19 cellular contexts compared by ENCODE assay signal in the genomic region with DNA sequence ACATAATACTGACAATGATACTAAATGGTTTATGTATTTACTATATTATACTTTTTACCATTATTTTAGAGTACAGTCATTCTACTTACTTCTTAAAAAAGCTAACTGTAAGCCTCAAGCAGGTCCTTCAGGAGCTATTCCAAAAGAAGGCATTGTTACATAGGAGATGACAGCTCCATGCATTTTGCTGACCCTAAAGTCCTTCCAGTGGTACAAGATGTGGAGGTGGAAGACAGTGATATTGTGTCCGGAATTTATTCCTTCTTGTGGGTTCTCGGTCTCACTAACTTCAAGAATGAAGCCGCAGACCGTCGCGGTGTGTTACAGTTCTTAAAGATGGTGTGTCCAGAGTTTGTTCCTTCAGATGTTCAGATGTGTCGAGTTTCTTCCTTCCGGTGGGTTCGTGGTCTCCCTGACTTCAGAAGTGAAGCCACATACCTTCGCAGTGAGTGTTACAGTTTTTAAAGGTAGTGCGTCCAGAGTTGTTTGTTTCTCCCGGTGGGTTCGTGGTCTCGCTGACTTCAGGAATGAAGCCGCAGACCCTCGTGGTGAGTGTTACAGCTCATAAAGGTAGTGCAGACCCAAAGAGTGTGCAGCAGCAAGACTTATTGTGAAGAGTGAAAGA. TPM values are rescaled to one million over a fixed set of nuclear protein-coding genes. Genes with fewer than 3 reads are reported as not detected.
DNase-seq lines count a peak whose midpoint lies in the region; ATAC-seq and TF ChIP-seq lines count a peak whose summit lies in the region.
"Had no signal": no experiment of that assay in that cellular context is flagged by ENCODE, and none has a peak within 500 bp of the region (broad histone marks: within the 10 kb centered on the region; RNA-seq: fewer than 3 reads in every experiment).

No MANE protein-coding gene starts in this region.

- DNase-seq in CD4-positive, CD25-positive, alpha-beta regulatory T cell: peak in 1 of 3 donors; percentile 58
- peak; percentile 2 to 80 (median 60) for DNase-seq in CD8-positive, alpha-beta memory T cell
- peak; percentile 21 for DNase-seq in activated T-cell treated with anti-CD3 and anti-CD28 coated beads, Interleukin-2, amount 50 U/mL, for 1 hour
- DNase-seq in central memory CD8-positive, alpha-beta T cell (ENCODE audit: low spot score in 2 of 2): peak; percentile 14 to 45
- no peak for DNase-seq in midbrain (lab: John Stamatoyannopoulos, UW)
- DNase-seq in heart left ventricle: no peak
- no peak for DNase-seq in NCI-H2107 treated with DMSO at 0.1 percent for 48 hours (lab: John Stamatoyannopoulos, UW; ENCODE audit: unreplicated experiment)
- DNase-seq in NCI-H1092 (lab: John Stamatoyannopoulos, UW): no peak
- DNase-seq: adrenal gland, caudate nucleus, heart right ventricle, HFFc6, islet precursor cell, naive B cell, NCI-H1436 treated with DMSO at 0.1 percent for 48 hours, posterior cingulate gyrus had no signal

- H3K36me3 Mint-ChIP-seq in CD4-positive, CD25-positive, alpha-beta regulatory T cell: peaks cover 11% of the 10 kb centered on the region
- peaks cover 0 to 2% (median 1%) of the 10 kb centered on the region in 3 donors for H3K36me3 Mint-ChIP-seq in CD8-positive, alpha-beta memory T cell
- peaks cover 6% of the 10 kb centered on the region for H3K36me3 Mint-ChIP-seq in central memory CD8-positive, alpha-beta T cell (ENCODE audit: insufficient read depth)

- no peak overlapping the region for H3K27ac ChIP-seq in CD4-positive, CD25-positive, alpha-beta regulatory T cell (ENCODE audit: insufficient read depth, low read length, poor library complexity, severe bottlenecking)
- H3K27ac ChIP-seq in CD8-positive, alpha-beta memory T cell (ENCODE audit: low read depth, low read length): no peak overlapping the region
- H3K27ac ChIP-seq in heart left ventricle: no peak overlapping the region
- H3K27ac ChIP-seq: adrenal gland, heart right ventricle, RWPE1, tibial nerve had no signal

- H3K36me3 ChIP-seq in CD4-positive, CD25-positive, alpha-beta regulatory T cell (ENCODE audit: control insufficient read depth, insufficient read depth, low read length): no peaks in the 10 kb centered on the region
- H3K36me3 ChIP-seq in CD8-positive, alpha-beta memory T cell (ENCODE audit: insufficient read depth, low read length): no peaks in the 10 kb centered on the region
- no peaks in the 10 kb centered on the region for H3K36me3 ChIP-seq in heart left ventricle
- H3K36me3 ChIP-seq: adrenal gland, heart right ventricle had no signal

- peak overlapping the region; percentile 7 to 76 (median 52) for H3K27ac Mint-ChIP-seq in CD4-positive, CD25-positive, alpha-beta regulatory T cell
- peak overlapping the region; percentile 6 to 90 (median 70) for H3K27ac Mint-ChIP-seq in CD8-positive, alpha-beta memory T cell
- H3K27ac Mint-ChIP-seq in central memory CD8-positive, alpha-beta T cell (ENCODE audit: low read depth): no peak overlapping the region
- H3K27ac Mint-ChIP-seq: HFFc6, naive B cell had no signal

- no peaks in the 10 kb centered on the region for H3K9me3 ChIP-seq in CD4-positive, CD25-positive, alpha-beta regulatory T cell (ENCODE audit: control insufficient read depth in 2 of 2, low read length in 2 of 2)
- H3K9me3 ChIP-seq in CD8-positive, alpha-beta memory T cell (ENCODE audit: low read length): no peaks in the 10 kb centered on the region
- no peaks in the 10 kb centered on the region for H3K9me3 ChIP-seq in heart left ventricle
- H3K9me3 ChIP-seq: adrenal gland, tibial nerve had no signal

- H3K4me1 ChIP-seq in CD4-positive, CD25-positive, alpha-beta regulatory T cell (ENCODE audit: control insufficient read depth, insufficient read depth, low read length, poor library complexity, severe bottlenecking): peaks cover 4% of the 10 kb centered on the region
- peaks cover 7% of the 10 kb centered on the region for H3K4me1 ChIP-seq in CD8-positive, alpha-beta memory T cell (ENCODE audit: insufficient read depth, low read length)
- no peaks in the 10 kb centered on the region for H3K4me1 ChIP-seq in heart left ventricle
- H3K4me1 ChIP-seq: adrenal gland, heart right ventricle had no signal

- intact Hi-C loops in heart left ventricle (cut with DNase I): no loop called here

- no peaks in the 10 kb centered on the region for H3K27me3 Mint-ChIP-seq in CD4-positive, CD25-positive, alpha-beta regulatory T cell
- H3K27me3 Mint-ChIP-seq in CD8-positive, alpha-beta memory T cell: peaks cover 0 to 2% of the 10 kb centered on the region in 2 donors
- no peaks in the 10 kb centered on the region for H3K27me3 Mint-ChIP-seq in central memory CD8-positive, alpha-beta T cell
- H3K27me3 Mint-ChIP-seq: naive B cell had no signal

- H3K27me3 ChIP-seq in CD4-positive, CD25-positive, alpha-beta regulatory T cell (ENCODE audit: control insufficient read depth, insufficient read depth, low read length): no peaks in the 10 kb centered on the region
- H3K27me3 ChIP-seq in CD8-positive, alpha-beta memory T cell (ENCODE audit: insufficient read depth, low read length, poor library complexity, severe bottlenecking): no peaks in the 10 kb centered on the region
- H3K27me3 ChIP-seq in heart left ventricle: no peaks in the 10 kb centered on the region
- H3K27me3 ChIP-seq: adrenal gland, heart right ventricle, tibial nerve had no signal

- ATAC-seq in CD4-positive, CD25-positive, alpha-beta regulatory T cell (ENCODE audit: low read depth in 2 of 2): no peak
- peak; percentile 75 for ATAC-seq in central memory CD8-positive, alpha-beta T cell (replicated peaks; ENCODE audit: extremely low read depth, poor library complexity, severe bottlenecking)
- no peak for ATAC-seq in heart left ventricle
- ATAC-seq: GM12878, heart right ventricle had no signal

- H3K9me3 Mint-ChIP-seq in CD4-positive, CD25-positive, alpha-beta regulatory T cell: peaks cover 0 to 1% (median 0%) of the 10 kb centered on the region in 7 donors
- no peaks in the 10 kb centered on the region for H3K9me3 Mint-ChIP-seq in CD8-positive, alpha-beta memory T cell
- no peaks in the 10 kb centered on the region for H3K9me3 Mint-ChIP-seq in central memory CD8-positive, alpha-beta T cell
- H3K9me3 Mint-ChIP-seq: HFFc6 had no signal

- H3K4me1 Mint-ChIP-seq in CD4-positive, CD25-positive, alpha-beta regulatory T cell: peaks cover 7 to 9% (median 8%) of the 10 kb centered on the region in 4 donors
- H3K4me1 Mint-ChIP-seq in CD8-positive, alpha-beta memory T cell: peaks cover 20 to 23% (median 21%) of the 10 kb centered on the region in 3 donors
- peaks cover 15% of the 10 kb centered on the region for H3K4me1 Mint-ChIP-seq in central memory CD8-positive, alpha-beta T cell

- no peak for TF ChIP-seq CTCF in heart left ventricle (IDR thresholded peaks at IDR 0.05)

- CTCF ChIA-PET in CD8-positive, alpha-beta memory T cell (lab: Charles Lee): interaction anchor here (1.0 kb wide), 1 partner anchor 9 kb away, joined by 3 read pairs; no protein-coding TSS in a partner anchor

- no peak overlapping the region for H3K4me3 ChIP-seq in CD4-positive, CD25-positive, alpha-beta regulatory T cell (ENCODE audit: low read depth, low read length)
- H3K4me3 ChIP-seq in CD8-positive, alpha-beta memory T cell (ENCODE audit: low read length): no peak overlapping the region
- H3K4me3 ChIP-seq in heart left ventricle: no peak overlapping the region
- H3K4me3 ChIP-seq: adrenal gland, GM12878, heart right ventricle, tibial nerve had no signal

- peak overlapping the region in 3 of 4 donors; percentile 74 to 82 (median 81) for H3K4me3 Mint-ChIP-seq in CD4-positive, CD25-positive, alpha-beta regulatory T cell
- peak overlapping the region; percentile 35 to 86 (median 74) for H3K4me3 Mint-ChIP-seq in CD8-positive, alpha-beta memory T cell
- peak overlapping the region; percentile 53 for H3K4me3 Mint-ChIP-seq in central memory CD8-positive, alpha-beta T cell
- H3K4me3 Mint-ChIP-seq: HFFc6 had no signal

- POLR2A ChIA-PET in CD8-positive, alpha-beta memory T cell (lab: Charles Lee): interaction anchor here (1.4 kb wide), 1 partner anchor 21 kb away, joined by 3 read pairs; a partner anchor contains a TSS

- WGBS in heart left ventricle, 4 donors: 84 to 97% (median 91%) methylated on average over 16 of the region's 16 CpGs

- TF ChIP-seq POLR2A in heart left ventricle (IDR thresholded peaks at IDR 0.05): no peak

RNA-seq across cellular contexts. Expression of a gene that starts 20.9 kb away (rescaled TPM):
- 9.5 TPM for total RNA-seq in CD4-positive, CD25-positive, alpha-beta regulatory T cell
- 10 to 100 TPM in 1 of 4 donors, 1 to 10 TPM in 3; 4.5 to 11.5 (median 7.8) TPM for polyA plus RNA-seq in CD4-positive, CD25-positive, alpha-beta regulatory T cell
- total RNA-seq in CD8-positive, alpha-beta memory T cell: 10 to 100 TPM; 23.0 to 24.6 TPM
- polyA plus RNA-seq in CD8-positive, alpha-beta memory T cell: 9.6 TPM
- total RNA-seq in heart left ventricle: 10 to 100 TPM; 16.3 to 35.8 (median 20.8) TPM
- 10 to 100 TPM; 24.5 to 37.1 TPM for polyA plus RNA-seq in heart left ventricle

RNA-seq across cellular contexts. Expression of a gene that starts 49.8 kb away (rescaled TPM):
- total RNA-seq in CD4-positive, CD25-positive, alpha-beta regulatory T cell: not detected
- polyA plus RNA-seq in CD4-positive, CD25-positive, alpha-beta regulatory T cell: not detected
- total RNA-seq in CD8-positive, alpha-beta memory T cell: not detected
- polyA plus RNA-seq in CD8-positive, alpha-beta memory T cell: not detected
- total RNA-seq in heart left ventricle: not detected
- not detected for polyA plus RNA-seq in heart left ventricle
- total RNA-seq: adrenal gland, heart right ventricle had no signal
- polyA plus RNA-seq: heart right ventricle had no signal

Comparison
In these comparisons a context has a peak if more than half of its experiments do, and no peak if none do; other contexts are left out.
1. DNase-seq: peak in CD8-positive, alpha-beta memory T cell (5 of 5), activated T-cell treated with anti-CD3 and anti-CD28 coated beads, Interleukin-2, amount 50 U/mL, for 1 hour (single experiment) and central memory CD8-positive, alpha-beta T cell (2 of 2); none in midbrain (single experiment), heart left ventricle (0 of 5), NCI-H2107 treated with DMSO at 0.1 percent for 48 hours (single experiment) and NCI-H1092 (single experiment).
2. Peak in every context shown above with its lines, with median percentiles within 50 percentile points of each other: H3K4me3 Mint-ChIP-seq.